ENCODE assay signal across 25 cellular contexts in genomic region chr18:58515175-58515574, GRCh38.
DNase-seq lines count a peak whose midpoint lies in the region; ATAC-seq, FAIRE-seq and TF ChIP-seq lines count a peak whose summit lies in the region.
"Had no signal": no experiment of that assay in that cellular context is flagged by ENCODE, and none has a peak within 500 bp of the region (broad histone marks: within the 10 kb centered on the region; RNA-seq: fewer than 3 reads in every experiment).

No MANE protein-coding gene starts in this region.

- intact Hi-C loops in sigmoid colon (cut with DNase I), result no loop called here
- intact Hi-C loops in PC-3 (cut with micrococcal nuclease), result no loop called here

- H3K4me3 Mint-ChIP-seq in endodermal cell (no peak overlapping the region), nephron (no peak overlapping the region)
- H3K4me3 Mint-ChIP-seq: B cell; CD4-positive, CD25-positive, alpha-beta regulatory T cell; CD8-positive, alpha-beta T cell; GM23338; HFFc6 had no signal

- TF ChIP-seq POLR2A in sigmoid colon (IDR thresholded peaks at IDR 0.05), result no peak

- H3K36me3 Mint-ChIP-seq in endodermal cell (ENCODE audit: low read depth) (no peaks in the 10 kb centered on the region), nephron (ENCODE audit: low read depth) (no peaks in the 10 kb centered on the region)
- H3K36me3 Mint-ChIP-seq: CD4-positive, CD25-positive, alpha-beta regulatory T cell; CD8-positive, alpha-beta T cell had no signal

- no peak overlapping the region for H3K9ac ChIP-seq in endodermal cell (ENCODE audit: extremely low read depth, low read length, poor library complexity, severe bottlenecking)
- H3K9ac ChIP-seq in PC-3 (ENCODE audit: low read length), result no peak overlapping the region
- H3K9ac ChIP-seq: BLaER1 had no signal

- H4K20me1 ChIP-seq in PC-3 (ENCODE audit: low read length), result no peaks in the 10 kb centered on the region
- H4K20me1 ChIP-seq: BLaER1 had no signal

- H3K27ac Mint-ChIP-seq in endodermal cell (no peak overlapping the region), nephron (peak overlapping the region in 2 of 3 experiments; percentile 1 to 40)
- H3K27ac Mint-ChIP-seq: B cell; CD4-positive, CD25-positive, alpha-beta regulatory T cell; CD8-positive, alpha-beta T cell; GM23338; HFFc6 had no signal

- no peaks in the 10 kb centered on the region for H3K27me3 ChIP-seq in endodermal cell (ENCODE audit: control insufficient read depth, insufficient read depth, low read length, poor library complexity, severe bottlenecking)
- no peaks in the 10 kb centered on the region for H3K27me3 ChIP-seq in sigmoid colon
- H3K27me3 ChIP-seq in PC-3 (ENCODE audit: low read length), result no peaks in the 10 kb centered on the region
- H3K27me3 ChIP-seq: BLaER1 had no signal

- H3K9me3 Mint-ChIP-seq in endodermal cell, result peaks cover 1% of the 10 kb centered on the region
- no peaks in the 10 kb centered on the region for H3K9me3 Mint-ChIP-seq in nephron
- H3K9me3 Mint-ChIP-seq: CD8-positive, alpha-beta T cell; HFFc6 had no signal

- no peak overlapping the region for H3K4me2 ChIP-seq in PC-3 (ENCODE audit: low read length)
- H3K4me2 ChIP-seq: BLaER1, GM23338 had no signal

- TF ChIP-seq EP300 in sigmoid colon (IDR thresholded peaks at IDR 0.05), result no peak

- H3K4me1 ChIP-seq in endodermal cell (ENCODE audit: control insufficient read depth, insufficient read depth, low read length) (no peaks in the 10 kb centered on the region), sigmoid colon (no peaks in the 10 kb centered on the region), PC-3 (ENCODE audit: insufficient read depth, low read length) (no peaks in the 10 kb centered on the region)
- H3K4me1 ChIP-seq: BLaER1, Caco-2 had no signal

- WGBS in endodermal cell (ENCODE audit: insufficient coverage in 1 of 2, insufficient read length in 1 of 2), 2 experiments, result 83 to 87% methylated on average over 6 to 7 of the region's 7 CpGs
- 91 to 93% methylated on average over 7 of the region's 7 CpGs for WGBS in sigmoid colon, 2 donors

- H3K27ac ChIP-seq in endodermal cell (ENCODE audit: low read depth, low read length) (no peak overlapping the region), sigmoid colon (no peak overlapping the region), PC-3 (ENCODE audit: low read length) (no peak overlapping the region)
- H3K27ac ChIP-seq: 22Rv1, BLaER1, C4-2B had no signal

- peak; percentile 52 for DNase-seq in NCI-H82 (lab: John Stamatoyannopoulos, UW)
- DNase-seq in NCI-H82 treated with DMSO at 0.1 percent for 48 hours (lab: John Stamatoyannopoulos, UW; ENCODE audit: unreplicated experiment), result no peak
- DNase-seq in D721Med (ENCODE audit: insufficient read length, low spot score), result no peak
- DNase-seq in endodermal cell, result peak; percentile 43
- no peak for DNase-seq in sigmoid colon
- no peak for DNase-seq in PC-3
- DNase-seq in stimulated activated naive CD4-positive, alpha-beta T cell (lab: John Stamatoyannopoulos, UW), result no peak
- DNase-seq: Caco-2; CD4-positive, CD25-positive, alpha-beta regulatory T cell; DMS 273 treated with DMSO at 0.1 percent for 48 hours; DMS79; EL; GDM1; HFFc6 had no signal

- H3K9me3 ChIP-seq in endodermal cell (ENCODE audit: control insufficient read depth, low read length) (no peaks in the 10 kb centered on the region), sigmoid colon (no peaks in the 10 kb centered on the region), PC-3 (ENCODE audit: low read length) (no peaks in the 10 kb centered on the region)
- H3K9me3 ChIP-seq: BLaER1, Caco-2, HAP-1 had no signal

- H3K9me2 ChIP-seq in PC-3 (replicated peaks; ENCODE audit: low read length), result no peaks in the 10 kb centered on the region

- H3K4me1 Mint-ChIP-seq in endodermal cell, result peaks cover 11% of the 10 kb centered on the region
- peaks cover 18% of the 10 kb centered on the region for H3K4me1 Mint-ChIP-seq in nephron
- H3K4me1 Mint-ChIP-seq: B cell; CD4-positive, CD25-positive, alpha-beta regulatory T cell had no signal

- H3K27me3 Mint-ChIP-seq in endodermal cell (ENCODE audit: insufficient read depth) (no peaks in the 10 kb centered on the region), nephron (ENCODE audit: low read depth) (peaks cover 4% of the 10 kb centered on the region)
- H3K27me3 Mint-ChIP-seq: CD4-positive, CD25-positive, alpha-beta regulatory T cell had no signal

- CTCF ChIA-PET in PC-3 (lab: Charles Lee), result no interaction called here

- H3K79me2 ChIP-seq in PC-3 (ENCODE audit: low read length), result no peaks in the 10 kb centered on the region

- H3K36me3 ChIP-seq in endodermal cell (ENCODE audit: control insufficient read depth, insufficient read depth, low read length) (no peaks in the 10 kb centered on the region), sigmoid colon (no peaks in the 10 kb centered on the region), PC-3 (ENCODE audit: low read depth, low read length) (no peaks in the 10 kb centered on the region)
- H3K36me3 ChIP-seq: BLaER1, HAP-1 had no signal

- FAIRE-seq in D721Med (lab: Jason Lieb, UNC), result peak; percentile 61
- FAIRE-seq: A204.1, GM12878, GM19239 had no signal

- BruUV-seq in PC-3 (replicated peaks; lab: Mats Ljungman, UMichigan), result no TSS peak

- H3K4me3 ChIP-seq in endodermal cell (ENCODE audit: low read length), result no peak overlapping the region
- no peak overlapping the region for H3K4me3 ChIP-seq in sigmoid colon
- H3K4me3 ChIP-seq in PC-3 (ENCODE audit: low read length), result no peak overlapping the region
- H3K4me3 ChIP-seq: BLaER1, GM12878, GM23338, HAP-1 had no signal

- no peak overlapping the region for H2AFZ ChIP-seq in PC-3 (ENCODE audit: low read length)
- H2AFZ ChIP-seq: GM23338 had no signal

- no peak for ATAC-seq in PC-3
- ATAC-seq: CD8-positive, alpha-beta T cell; GM12878; GM23338 had no signal

- POLR2A ChIA-PET in PC-3 (lab: Charles Lee; ENCODE audit: unreplicated experiment), result no interaction called here

- TF ChIP-seq CTCF in D721Med (IDR thresholded peaks at IDR 0.05; ENCODE audit: insufficient read depth, missing control alignments) (no peak), endodermal cell (conservative IDR thresholded peaks at IDR 0.05) (no peak), nephron (IDR thresholded peaks at IDR 0.05; ENCODE audit: unreplicated experiment in 3 of 3) (no peak), sigmoid colon (IDR thresholded peaks at IDR 0.05) (no peak), PC-3 (conservative IDR thresholded peaks at IDR 0.05; ENCODE audit: low read depth, low read length) (no peak)

- H3F3A ChIP-seq in PC-3 (ENCODE audit: low read length, unreplicated experiment), result no peaks in the 10 kb centered on the region

Comparison
In these comparisons a context has a peak if more than half of its experiments do, and no peak if none do; other contexts are left out.
1. DNase-seq: peak in NCI-H82 (single experiment) and endodermal cell (single experiment); none in NCI-H82 treated with DMSO at 0.1 percent for 48 hours (single experiment), D721Med (single experiment), sigmoid colon (single experiment), PC-3 (single experiment) and stimulated activated naive CD4-positive, alpha-beta T cell (0 of 6).